Comparison of ENCODE assay signal across 9 cellular contexts in the genomic region with DNA sequence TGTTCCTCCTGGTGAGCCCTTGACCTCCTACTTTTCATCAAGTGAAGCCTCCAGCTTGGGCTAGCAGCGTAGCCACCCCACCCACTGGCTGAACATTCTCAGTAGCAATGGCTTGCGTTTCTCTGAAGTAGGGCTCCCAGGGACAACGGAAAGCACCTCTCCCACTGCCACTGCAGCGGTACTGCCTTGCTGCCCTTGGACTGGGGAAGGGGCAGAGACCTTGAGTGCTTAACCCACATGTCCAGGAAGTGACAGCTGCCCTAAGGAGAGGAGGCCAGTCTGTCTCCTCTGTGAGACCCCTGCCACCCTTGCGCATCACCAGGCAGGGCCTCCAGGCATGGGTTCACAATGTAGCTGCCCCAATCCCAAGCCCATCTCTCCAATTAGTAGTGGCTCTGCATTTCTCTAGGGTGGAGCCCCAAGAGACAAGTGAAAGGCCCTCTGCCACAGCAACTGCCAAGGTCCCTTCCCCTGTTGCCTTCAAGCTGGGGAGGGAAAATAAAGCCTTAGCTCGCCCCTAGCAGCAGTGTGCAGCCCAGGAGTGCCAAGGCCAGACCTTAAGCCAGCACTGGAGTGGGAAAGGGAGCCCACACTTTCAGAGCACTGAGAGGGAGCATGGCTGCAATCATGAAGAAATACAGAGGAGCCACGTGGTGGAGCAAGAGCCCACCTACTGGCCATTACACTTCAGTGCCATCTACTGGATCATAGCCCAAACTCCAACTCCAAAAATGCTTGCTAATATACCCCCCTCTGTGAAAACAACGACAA.
DNase-seq lines count a peak whose midpoint lies in the region; ATAC-seq, FAIRE-seq and TF ChIP-seq lines count a peak whose summit lies in the region.
"Had no signal": no experiment of that assay in that cellular context is flagged by ENCODE, and none has a peak within 500 bp of the region (broad histone marks: within the 10 kb centered on the region; RNA-seq: fewer than 3 reads in every experiment).

No MANE protein-coding gene starts in this region.

- H3K9me3 ChIP-seq in MM.1S (replicated peaks; ENCODE audit: insufficient read depth, low read length) (no peaks in the 10 kb centered on the region), pancreas (no peaks in the 10 kb centered on the region), ovary (no peaks in the 10 kb centered on the region)

- no peak overlapping the region for H3K4me2 ChIP-seq in MM.1S (ENCODE audit: low read depth, low read length)

- intact Hi-C loops in pancreas (cut with DNase I) (no loop called here), head of caudate nucleus (cut with DNase I) (no loop called here), ovary (cut with DNase I) (no loop called here)

- 72 to 78% methylated on average over 8 of the region's 8 CpGs for WGBS in pancreas, 2 donors
- 73 to 78% (median 75%) methylated on average over 8 of the region's 8 CpGs for WGBS in ovary, 3 donors

- H3K27ac ChIP-seq in MM.1S (ENCODE audit: low read length), result no peak overlapping the region
- no peak overlapping the region for H3K27ac ChIP-seq in pancreas
- H3K27ac ChIP-seq in ovary, result no peak overlapping the region
- H3K27ac ChIP-seq: thoracic aorta had no signal

- H2AFZ ChIP-seq in MM.1S (ENCODE audit: low read length), result 0 out of 2 replicates have a peak overlapping the region, but pooled peaks have one; percentile 35

- FAIRE-seq in pancreas (lab: Jason Lieb, UNC), result no peak

- no peaks in the 10 kb centered on the region for H3K9me2 ChIP-seq in MM.1S (replicated peaks; ENCODE audit: insufficient read depth, low read length)

- no peak for TF ChIP-seq EP300 in ovary (IDR thresholded peaks at IDR 0.05)

- no peak overlapping the region for H3K9ac ChIP-seq in MM.1S (ENCODE audit: low read length)

- H3K79me2 ChIP-seq in MM.1S (ENCODE audit: low read length), result no peaks in the 10 kb centered on the region

- H3K27me3 ChIP-seq in MM.1S (replicated peaks; ENCODE audit: insufficient read depth, low read length), result no peaks in the 10 kb centered on the region
- H3K27me3 ChIP-seq in pancreas, result no peaks in the 10 kb centered on the region
- H3K27me3 ChIP-seq in ovary, result no peaks in the 10 kb centered on the region

- H3K4me3 ChIP-seq in MM.1S (ENCODE audit: low read length) (no peak overlapping the region), pancreas (no peak overlapping the region), ovary (no peak overlapping the region)
- H3K4me3 ChIP-seq: thoracic aorta had no signal

- no peak for TF ChIP-seq POLR2A in ovary (IDR thresholded peaks at IDR 0.05)

- H4K20me1 ChIP-seq in MM.1S (ENCODE audit: insufficient read depth, low read length), result no peaks in the 10 kb centered on the region

- peak; percentile 88 for ATAC-seq in GM21515 (IDR thresholded peaks at IDR 0.05; ENCODE audit: unreplicated experiment)
- ATAC-seq in pancreas, result peak in 3 of 4 donors; percentile 29 to 38 (median 36)

- peak; percentile 43 for DNase-seq in COLO668 (lab: John Stamatoyannopoulos, UW; ENCODE audit: unreplicated experiment)
- DNase-seq in MM.1S, result peak; percentile 33
- DNase-seq in astrocyte of the hippocampus (ENCODE audit: low read depth, low spot score), result peak; percentile 40
- no peak for DNase-seq in pancreas
- DNase-seq in cerebellar nuclear complex (lab: John Stamatoyannopoulos, UW), result no peak
- DNase-seq in head of caudate nucleus, result no peak
- DNase-seq in ovary, result no peak

- no peaks in the 10 kb centered on the region for H3K36me3 ChIP-seq in MM.1S (replicated peaks; ENCODE audit: insufficient read depth, low read length)
- no peaks in the 10 kb centered on the region for H3K36me3 ChIP-seq in pancreas
- H3K36me3 ChIP-seq in ovary, result no peaks in the 10 kb centered on the region
- H3K36me3 ChIP-seq: thoracic aorta had no signal

- H3K4me1 ChIP-seq in MM.1S (ENCODE audit: low read length), result no peaks in the 10 kb centered on the region
- no peaks in the 10 kb centered on the region for H3K4me1 ChIP-seq in pancreas
- no peaks in the 10 kb centered on the region for H3K4me1 ChIP-seq in ovary (ENCODE audit: insufficient read depth)

- H3F3A ChIP-seq in MM.1S (ENCODE audit: insufficient read depth, low read length), result no peaks in the 10 kb centered on the region

- TF ChIP-seq CTCF in MM.1S (IDR thresholded peaks at IDR 0.05; ENCODE audit: low read length) (peak; percentile 58), pancreas (IDR thresholded peaks at IDR 0.05) (no peak), ovary (IDR thresholded peaks at IDR 0.05) (no peak)

Comparison
In these comparisons a context has a peak if more than half of its experiments do, and no peak if none do; other contexts are left out.
1. DNase-seq: peak in COLO668 (single experiment), MM.1S (single experiment) and astrocyte of the hippocampus (single experiment); none in pancreas (0 of 6), cerebellar nuclear complex (0 of 2), head of caudate nucleus (0 of 42) and ovary (0 of 5).